14 cellular contexts compared by ENCODE assay signal in the genomic region with DNA sequence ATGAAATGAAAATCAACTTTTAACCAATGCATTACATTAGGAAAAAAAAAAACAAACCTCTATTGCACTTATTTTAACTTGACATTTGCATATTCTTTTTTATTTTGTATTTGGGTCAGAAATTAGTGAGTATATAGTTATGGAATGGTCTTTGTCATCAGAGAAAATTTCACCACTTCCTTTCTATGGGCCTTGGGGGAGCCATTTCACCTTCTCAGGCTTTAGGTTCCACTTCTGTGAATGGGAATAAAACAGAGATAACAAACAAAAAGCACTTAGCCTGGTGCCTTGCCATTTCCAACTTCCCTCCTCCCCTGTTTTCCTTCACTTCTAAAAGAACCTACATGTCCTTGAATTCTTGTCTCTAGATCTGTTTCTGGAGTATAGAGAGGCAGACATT.
A peak's percentile ranks its signal among the peaks of the same experiment; 100 is the strongest.
DNase-seq lines count a peak whose midpoint lies in the region; ATAC-seq and TF ChIP-seq lines count a peak whose summit lies in the region.
"Had no signal": no experiment of that assay in that cellular context is flagged by ENCODE, and none has a peak within 500 bp of the region (broad histone marks: within the 10 kb centered on the region; RNA-seq: fewer than 3 reads in every experiment).

No MANE protein-coding gene starts in this region.

- H3K9ac ChIP-seq in GM23248, result no peak overlapping the region
- H3K9ac ChIP-seq in fibroblast of lung (ENCODE audit: insufficient read depth, low read length), result no peak overlapping the region

- peak overlapping the region; percentile 57 for H3K27ac ChIP-seq in ACC112 (ENCODE audit: low read depth, low read length)
- H3K27ac ChIP-seq in GM23248, result peak overlapping the region; percentile 56
- no peak overlapping the region for H3K27ac ChIP-seq in fibroblast of lung (ENCODE audit: insufficient read depth, low read length)
- no peak overlapping the region for H3K27ac ChIP-seq in testis
- H3K27ac ChIP-seq in body of pancreas, result no peak overlapping the region
- H3K27ac ChIP-seq: pancreas, RWPE1 had no signal

- peaks cover 45% of the 10 kb centered on the region for H3F3A ChIP-seq in GM23248 (ENCODE audit: insufficient read depth)

- peak overlapping the region; percentile 45 for H2AFZ ChIP-seq in ACC112 (ENCODE audit: low read length, unreplicated experiment)
- peak overlapping the region; percentile 60 for H2AFZ ChIP-seq in GM23248
- peak overlapping the region; percentile 15 for H2AFZ ChIP-seq in fibroblast of lung (ENCODE audit: low read length)

- H3K4me3 ChIP-seq in ACC112 (ENCODE audit: low read depth, low read length) (no peak overlapping the region), GM23248 (peak overlapping the region; percentile 11; the same call in 1 of the 2 replicates), fibroblast of lung (replicated peaks in 1 of 4; ENCODE audit: control extremely low read depth in 1 of 4, insufficient read depth in 1 of 4, low read depth in 3 of 4, low read length in 4 of 4) (no peak overlapping the region), testis (no peak overlapping the region), body of pancreas (no peak overlapping the region)
- H3K4me3 ChIP-seq: pancreas had no signal

- TF ChIP-seq CTCF in fibroblast of lung (conservative IDR thresholded peaks at IDR 0.05 in 1 of 2, IDR thresholded peaks at IDR 0.05 in 1 of 2; ENCODE audit: low read depth in 1 of 2, low read length in 2 of 2) (no peak), testis (IDR thresholded peaks at IDR 0.05) (no peak), body of pancreas (IDR thresholded peaks at IDR 0.05) (no peak)

- no peaks in the 10 kb centered on the region for H3K36me3 ChIP-seq in ACC112 (ENCODE audit: insufficient read depth, low read length)
- H3K36me3 ChIP-seq in GM23248 (ENCODE audit: low read depth), result no peaks in the 10 kb centered on the region
- no peaks in the 10 kb centered on the region for H3K36me3 ChIP-seq in fibroblast of lung (ENCODE audit: control insufficient read depth, insufficient read depth, low read length)
- H3K36me3 ChIP-seq in testis (ENCODE audit: low read depth, missing control alignments), result no peaks in the 10 kb centered on the region
- H3K36me3 ChIP-seq in body of pancreas (replicated peaks in 1 of 2; ENCODE audit: insufficient read depth in 1 of 2, low read depth in 2 of 2), result no peaks in the 10 kb centered on the region
- H3K36me3 ChIP-seq: BE2C, pancreas had no signal

- DNase-seq in GM23248 (peak; percentile 78), RPMI8226 (peak; percentile 15), fibroblast of lung (ENCODE audit: low read depth in 2 of 2) (peak; percentile 23 to 81), KG1 (lab: John Stamatoyannopoulos, UW) (no peak), testis (no peak), NCI-H2196 treated with DMSO at 0.1 percent for 48 hours (lab: John Stamatoyannopoulos, UW; ENCODE audit: unreplicated experiment) (no peak), body of pancreas (no peak)
- DNase-seq: activated CD8-positive, alpha-beta memory T cell treated with anti-CD3 and anti-CD28 coated beads, Interleukin-2, amount 50 U/mL, for 4 hours; BE2C; NCI-H2171; pancreas; stimulated activated CD4-positive, alpha-beta T cell treated with anti-CD3 and anti-CD28 coated beads, Interleukin-1b, Interleukin-23, amount 100 ng/mL, for 48 hours had no signal

- H3K9me2 ChIP-seq in GM23248 (ENCODE audit: insufficient read depth), result no peaks in the 10 kb centered on the region

- no peaks in the 10 kb centered on the region for H4K20me1 ChIP-seq in GM23248 (ENCODE audit: insufficient read depth)
- no peaks in the 10 kb centered on the region for H4K20me1 ChIP-seq in fibroblast of lung (ENCODE audit: control insufficient read depth, extremely low read depth, insufficient read depth, low read length)

- peaks cover 36% of the 10 kb centered on the region for H3K4me1 ChIP-seq in ACC112 (ENCODE audit: control insufficient read depth, insufficient read depth, low read length, unreplicated experiment)
- peaks cover 49% of the 10 kb centered on the region for H3K4me1 ChIP-seq in GM23248 (ENCODE audit: insufficient read depth)
- peaks cover 12% of the 10 kb centered on the region for H3K4me1 ChIP-seq in fibroblast of lung (ENCODE audit: control insufficient read depth, extremely low read depth, insufficient read depth, low read length)
- H3K4me1 ChIP-seq in testis, result peaks cover 8% of the 10 kb centered on the region
- H3K4me1 ChIP-seq in body of pancreas, result no peaks in the 10 kb centered on the region
- H3K4me1 ChIP-seq: BE2C had no signal

- H3K4me2 ChIP-seq in GM23248 (ENCODE audit: unreplicated experiment), result peak overlapping the region; percentile 64
- H3K4me2 ChIP-seq in fibroblast of lung (ENCODE audit: extremely low read depth, insufficient read depth, low read length), result peak overlapping the region; percentile 5

- H3K27me3 ChIP-seq in ACC112 (ENCODE audit: insufficient read depth, low read length) (no peaks in the 10 kb centered on the region), GM23248 (replicated peaks; ENCODE audit: insufficient read depth) (no peaks in the 10 kb centered on the region), fibroblast of lung (ENCODE audit: control insufficient read depth, insufficient read depth, low read length) (no peaks in the 10 kb centered on the region), testis (no peaks in the 10 kb centered on the region), body of pancreas (no peaks in the 10 kb centered on the region)
- H3K27me3 ChIP-seq: BE2C, pancreas had no signal

- no peak for ATAC-seq in body of pancreas
- ATAC-seq: pancreas had no signal

- in situ Hi-C loops in GM23248 (cut with MboI), result no loop called here

- H3K9me3 ChIP-seq in GM23248 (ENCODE audit: low read depth), result no peaks in the 10 kb centered on the region
- H3K9me3 ChIP-seq in fibroblast of lung (ENCODE audit: control insufficient read depth, insufficient read depth, low read depth, low read length), result no peaks in the 10 kb centered on the region
- no peaks in the 10 kb centered on the region for H3K9me3 ChIP-seq in testis
- H3K9me3 ChIP-seq in body of pancreas, result no peaks in the 10 kb centered on the region
- H3K9me3 ChIP-seq: BE2C, pancreas had no signal

- H3K79me2 ChIP-seq in ACC112 (ENCODE audit: control insufficient read depth, insufficient read depth, low read length, unreplicated experiment), result no peaks in the 10 kb centered on the region
- no peaks in the 10 kb centered on the region for H3K79me2 ChIP-seq in GM23248 (ENCODE audit: insufficient read depth)
- H3K79me2 ChIP-seq in fibroblast of lung (ENCODE audit: control insufficient read depth, insufficient read depth, low read length), result no peaks in the 10 kb centered on the region

- intact Hi-C loops in testis (cut with DNase I; ENCODE audit: low total_unique reads) (no loop called here), body of pancreas (cut with DNase I) (no loop called here)

- TF ChIP-seq POLR2A in testis (IDR thresholded peaks at IDR 0.05), result no peak
- TF ChIP-seq POLR2A in body of pancreas (IDR thresholded peaks at IDR 0.05), result no peak

Comparison
In these comparisons a context has a peak if more than half of its experiments do, and no peak if none do; other contexts are left out.
1. H3K27ac ChIP-seq: peak in ACC112 (single experiment) and GM23248 (single experiment); none in fibroblast of lung (single experiment), testis (0 of 2) and body of pancreas (0 of 4).
2. DNase-seq: peak in GM23248 (single experiment), RPMI8226 (single experiment) and fibroblast of lung (2 of 2); none in KG1 (single experiment), testis (single experiment), NCI-H2196 treated with DMSO at 0.1 percent for 48 hours (single experiment) and body of pancreas (0 of 4).
3. Peak in every context shown above with its lines, with median percentiles within 50 percentile points of each other: H2AFZ ChIP-seq.